Comparison of ENCODE assay signal across 20 cellular contexts in genomic region chr14:66490143-66491111, GRCh38. TPM values are rescaled to one million over a fixed set of nuclear protein-coding genes. Genes with fewer than 3 reads are reported as not detected.
"Had no signal": no experiment of that assay in that cellular context is flagged by ENCODE, and none has a peak within 500 bp of the region (broad histone marks: within the 10 kb centered on the region; RNA-seq: fewer than 3 reads in every experiment).

No MANE protein-coding gene starts in this region.

- H3K27ac ChIP-seq: HL-60, RWPE1 had no signal

- ATAC-seq: SK-N-SH treated with all-trans-retinoic acid at 6 μM for 48 hours had no signal

- H3K36me3 ChIP-seq: MG63 had no signal

- DNase-seq: KBM-7, MG63, NCI-H1092 treated with DMSO at 0.1 percent for 48 hours, NCI-H1436, NCI-H187, NCI-H2029, NCI-H2081 treated with DMSO at 0.1 percent for 48 hours, NCI-H2171, NCI-H226, NCI-H446, NCI-H510A, NCI-H524 treated with DMSO at 0.1 percent for 48 hours, NCI-H69, NCI-H774, SHP77 had no signal

- H3K9me3 ChIP-seq: MG63 had no signal

- H3K27me3 ChIP-seq: MG63 had no signal

- H3K4me3 ChIP-seq: MG63 had no signal

RNA-seq across cellular contexts. Expression of gene CCDC196, which starts 4.3 kb away (rescaled TPM):
- total RNA-seq: LHCN-M2, SK-MEL-5 had no signal
